ENCODE assay signal across 23 cellular contexts in genomic region chr19:38274734-38275133, GRCh38. TPM values are rescaled to one million over a fixed set of nuclear protein-coding genes. Genes with fewer than 3 reads are reported as not detected.
DNase-seq lines count a peak whose midpoint lies in the region; ATAC-seq and TF ChIP-seq lines count a peak whose summit lies in the region.
"Had no signal": no experiment of that assay in that cellular context is flagged by ENCODE, and none has a peak within 500 bp of the region (broad histone marks: within the 10 kb centered on the region; RNA-seq: fewer than 3 reads in every experiment).

No MANE protein-coding gene starts in this region.

- no peaks in the 10 kb centered on the region for H3K9me3 Mint-ChIP-seq in activated naive CD8-positive, alpha-beta T cell treated with anti-CD3 and anti-CD28 coated beads for 36 hours
- H3K9me3 Mint-ChIP-seq in activated CD4-positive, alpha-beta T cell treated with anti-CD3 and anti-CD28 coated beads for 36 hours (ENCODE audit: low read depth), result no peaks in the 10 kb centered on the region
- H3K9me3 Mint-ChIP-seq: activated T-helper 1 cell treated with anti-CD3 and anti-CD28 coated beads, Interleukin-12 subunit alpha, Interleukin-12 subunit beta, Interleukin-2, Interleukin-4 antibody, amounts not matched to agents 30 ng/mL and 10 ng/mL and 1 ng/mL, durations not matched to agents 14 hours and 24 hours and 36 hours; CD14-positive monocyte; T-cell had no signal

- DNase-seq in caudate nucleus (lab: John Stamatoyannopoulos, UW), result peak in 48 of 61 donors; percentile 7 to 82 (median 38)
- peak; percentile 65 for DNase-seq in inferior parietal cortex (ENCODE audit: extremely low spot score)
- peak; percentile 82 for DNase-seq in putamen (ENCODE audit: low spot score)
- DNase-seq in activated naive CD8-positive, alpha-beta T cell treated with anti-CD3 and anti-CD28 coated beads for 36 hours, result no peak
- no peak for DNase-seq in activated CD4-positive, alpha-beta T cell treated with anti-CD3 and anti-CD28 coated beads for 36 hours
- no peak for DNase-seq in effector CD8-positive, alpha-beta T cell (lab: John Stamatoyannopoulos, UW)
- DNase-seq: activated CD4-positive, alpha-beta T cell treated with anti-CD3 and anti-CD28 coated beads, Interleukin-2, amount 50 U/mL, for 1 hour; aorta; GOT3; mesenchymal stem cell; NCI-H2171 treated with DMSO at 0.1 percent for 48 hours; PC-3; psoas muscle; stimulated activated CD4-positive, alpha-beta T cell treated with anti-CD3 and anti-CD28 coated beads, Interleukin-2, amount 100 ng/mL, for 48 hours; stimulated activated naive CD4-positive, alpha-beta T cell; T-cell had no signal

- H3K4me1 Mint-ChIP-seq in activated naive CD8-positive, alpha-beta T cell treated with anti-CD3 and anti-CD28 coated beads for 36 hours, result peaks cover 7% of the 10 kb centered on the region
- peaks cover 10% of the 10 kb centered on the region for H3K4me1 Mint-ChIP-seq in activated CD4-positive, alpha-beta T cell treated with anti-CD3 and anti-CD28 coated beads for 36 hours
- H3K4me1 Mint-ChIP-seq: T-cell had no signal

- H3K4me3 Mint-ChIP-seq in activated naive CD8-positive, alpha-beta T cell treated with anti-CD3 and anti-CD28 coated beads for 36 hours, result no peak overlapping the region
- no peak overlapping the region for H3K4me3 Mint-ChIP-seq in activated CD4-positive, alpha-beta T cell treated with anti-CD3 and anti-CD28 coated beads for 36 hours
- H3K4me3 Mint-ChIP-seq: activated T-helper 1 cell treated with anti-CD3 and anti-CD28 coated beads, Interleukin-12 subunit alpha, Interleukin-12 subunit beta, Interleukin-2, Interleukin-4 antibody, amounts not matched to agents 30 ng/mL and 10 ng/mL and 1 ng/mL, durations not matched to agents 14 hours and 24 hours and 36 hours; CD14-positive monocyte; T-cell had no signal

- H3K36me3 Mint-ChIP-seq in activated naive CD8-positive, alpha-beta T cell treated with anti-CD3 and anti-CD28 coated beads for 36 hours, result no peaks in the 10 kb centered on the region
- no peaks in the 10 kb centered on the region for H3K36me3 Mint-ChIP-seq in activated CD4-positive, alpha-beta T cell treated with anti-CD3 and anti-CD28 coated beads for 36 hours (ENCODE audit: low read depth)

- H3K27ac ChIP-seq in HEK293 (ENCODE audit: extremely low read depth, low read depth, low read length) (no peak overlapping the region), caudate nucleus (ENCODE audit: low read depth, low read length) (no peak overlapping the region)
- H3K27ac ChIP-seq: HL-60, psoas muscle had no signal

- intact Hi-C loops in activated CD4-positive, alpha-beta T cell treated with anti-CD3 and anti-CD28 coated beads for 36 hours (cut with DNase I, micrococcal nuclease), result no loop called here

- H3K36me3 ChIP-seq in HEK293 (ENCODE audit: control insufficient read depth in 2 of 2, insufficient read depth in 1 of 2, low read length in 2 of 2), result peaks cover 0 to 18% of the 10 kb centered on the region in 2 experiments; a peak in 1 of 3 replicates

- no peaks in the 10 kb centered on the region for H3K27me3 Mint-ChIP-seq in activated naive CD8-positive, alpha-beta T cell treated with anti-CD3 and anti-CD28 coated beads for 36 hours
- H3K27me3 Mint-ChIP-seq in activated CD4-positive, alpha-beta T cell treated with anti-CD3 and anti-CD28 coated beads for 36 hours, result no peaks in the 10 kb centered on the region
- H3K27me3 Mint-ChIP-seq: T-cell had no signal

- CTCF ChIA-PET in HEK293 (lab: Yijun Ruan, JAX), result interaction anchor here (1.1 to 1.5 kb wide), 3 partner anchors 8 to 10 kb away, joined by 4 to 6 read pairs (median 4); no protein-coding TSS in a partner anchor
- CTCF ChIA-PET in activated CD4-positive, alpha-beta T cell treated with anti-CD3 and anti-CD28 coated beads for 36 hours (lab: Charles Lee), result interaction anchor here (1.2 kb wide), 1 partner anchor 17 kb away, joined by 3 read pairs; no protein-coding TSS in a partner anchor

- H3K4me3 ChIP-seq in HEK293 (ENCODE audit: low read depth, low read length), result no peak overlapping the region
- H3K4me3 ChIP-seq: psoas muscle had no signal

- no peak for ATAC-seq in activated CD4-positive, alpha-beta T cell treated with anti-CD3 and anti-CD28 coated beads for 36 hours
- ATAC-seq in GM21717 (IDR thresholded peaks at IDR 0.05; ENCODE audit: unreplicated experiment), result no peak
- ATAC-seq: PC-3, psoas muscle, T-cell had no signal

- H3K9me3 ChIP-seq in HEK293 (ENCODE audit: control insufficient read depth, insufficient read depth, low read depth, low read length), result no peaks in the 10 kb centered on the region; the same call in 1 of the 2 replicates
- H3K9me3 ChIP-seq: psoas muscle had no signal

- POLR2A ChIA-PET in HEK293 (lab: Yijun Ruan, JAX), result interaction anchor here (0.6 to 3.9 kb wide), 3 partner anchors 9 to 30 kb away, joined by 3 to 26 read pairs (median 5); partner anchors contain the start of gene SPINT2
- POLR2A ChIA-PET in activated CD4-positive, alpha-beta T cell treated with anti-CD3 and anti-CD28 coated beads for 36 hours (lab: Charles Lee), result interaction anchor here (0.6 kb wide), 1 partner anchor 249 kb away, joined by 4 read pairs; no protein-coding TSS in a partner anchor

- H3K4me1 ChIP-seq in HEK293 (ENCODE audit: control insufficient read depth, insufficient read depth, low read length), result peaks cover 20% of the 10 kb centered on the region
- H3K4me1 ChIP-seq: psoas muscle had no signal

- no peak for TF ChIP-seq CTCF in HEK293 (tag by site-specific recombination; IDR thresholded peaks at IDR 0.05)

- no peak overlapping the region for H3K27ac Mint-ChIP-seq in activated naive CD8-positive, alpha-beta T cell treated with anti-CD3 and anti-CD28 coated beads for 36 hours
- H3K27ac Mint-ChIP-seq in activated CD4-positive, alpha-beta T cell treated with anti-CD3 and anti-CD28 coated beads for 36 hours, result no peak overlapping the region
- H3K27ac Mint-ChIP-seq: activated T-helper 1 cell treated with anti-CD3 and anti-CD28 coated beads, Interleukin-12 subunit alpha, Interleukin-12 subunit beta, Interleukin-2, Interleukin-4 antibody, amounts not matched to agents 30 ng/mL and 10 ng/mL and 1 ng/mL, durations not matched to agents 14 hours and 24 hours and 36 hours; T-cell had no signal

TF ChIP-seq in HEK293, 187 proteins besides CTCF, POLR2A, EP300 and RAD21 (continues in another document):
- TF ChIP-seq PRDM4 (tag by site-specific recombination; IDR thresholded peaks at IDR 0.05), result no peak
- TF ChIP-seq ZBTB11 (tag by site-specific recombination; conservative IDR thresholded peaks at IDR 0.05; ENCODE audit: low read depth), result no peak

RNA-seq across cellular contexts. Expression of gene SPINT2, which starts 10.4 kb away (rescaled TPM):
- 10 to 100 TPM; 28.2 to 31.7 TPM for total RNA-seq in activated naive CD8-positive, alpha-beta T cell treated with anti-CD3 and anti-CD28 coated beads for 36 hours
- 10 to 100 TPM; 46.0 to 49.0 TPM for total RNA-seq in activated CD4-positive, alpha-beta T cell treated with anti-CD3 and anti-CD28 coated beads for 36 hours

RNA-seq across cellular contexts. Expression of gene PPP1R14A, which starts 18.6 kb away (rescaled TPM):
- not detected for total RNA-seq in activated naive CD8-positive, alpha-beta T cell treated with anti-CD3 and anti-CD28 coated beads for 36 hours
- 1 to 10 TPM; 1.6 to 1.7 TPM for total RNA-seq in activated CD4-positive, alpha-beta T cell treated with anti-CD3 and anti-CD28 coated beads for 36 hours
- total RNA-seq: Daoy, MCF 10A, PC-3 had no signal

RNA-seq across cellular contexts. Expression of gene C19orf33, which starts 29.3 kb away (rescaled TPM):
- total RNA-seq in activated naive CD8-positive, alpha-beta T cell treated with anti-CD3 and anti-CD28 coated beads for 36 hours, result not detected
- not detected for total RNA-seq in activated CD4-positive, alpha-beta T cell treated with anti-CD3 and anti-CD28 coated beads for 36 hours
- total RNA-seq: activated T-helper 1 cell treated with anti-CD3 and anti-CD28 coated beads, Interleukin-12 subunit alpha, Interleukin-12 subunit beta, Interleukin-2, Interleukin-4 antibody, amounts not matched to agents 30 ng/mL and 10 ng/mL and 1 ng/mL, durations not matched to agents 14 hours and 24 hours and 36 hours had no signal

RNA-seq across cellular contexts. Expression of gene YIF1B, which starts 41.0 kb away (rescaled TPM):
- total RNA-seq in activated naive CD8-positive, alpha-beta T cell treated with anti-CD3 and anti-CD28 coated beads for 36 hours, result 10 to 100 TPM; 57.3 to 63.0 TPM
- total RNA-seq in activated CD4-positive, alpha-beta T cell treated with anti-CD3 and anti-CD28 coated beads for 36 hours, result 10 to 100 TPM; 76.3 to 90.1 TPM

RNA-seq across cellular contexts. Expression of gene KCNK6, which starts 44.9 kb away (rescaled TPM):
- 1 to 10 TPM; 6.6 to 6.9 TPM for total RNA-seq in activated naive CD8-positive, alpha-beta T cell treated with anti-CD3 and anti-CD28 coated beads for 36 hours
- 10 to 100 TPM in 1 of 2 experiments, 1 to 10 TPM in 1; 9.6 to 10.2 TPM for total RNA-seq in activated CD4-positive, alpha-beta T cell treated with anti-CD3 and anti-CD28 coated beads for 36 hours

Comparison
In these comparisons a context has a peak if more than half of its experiments do, and no peak if none do; other contexts are left out.
1. DNase-seq: peak in caudate nucleus (48 of 61), inferior parietal cortex (single experiment) and putamen (single experiment); none in activated naive CD8-positive, alpha-beta T cell treated with anti-CD3 and anti-CD28 coated beads for 36 hours (single experiment), activated CD4-positive, alpha-beta T cell treated with anti-CD3 and anti-CD28 coated beads for 36 hours (single experiment) and effector CD8-positive, alpha-beta T cell (single experiment).